ENCODE assay signal across 10 cellular contexts in the genomic region with DNA sequence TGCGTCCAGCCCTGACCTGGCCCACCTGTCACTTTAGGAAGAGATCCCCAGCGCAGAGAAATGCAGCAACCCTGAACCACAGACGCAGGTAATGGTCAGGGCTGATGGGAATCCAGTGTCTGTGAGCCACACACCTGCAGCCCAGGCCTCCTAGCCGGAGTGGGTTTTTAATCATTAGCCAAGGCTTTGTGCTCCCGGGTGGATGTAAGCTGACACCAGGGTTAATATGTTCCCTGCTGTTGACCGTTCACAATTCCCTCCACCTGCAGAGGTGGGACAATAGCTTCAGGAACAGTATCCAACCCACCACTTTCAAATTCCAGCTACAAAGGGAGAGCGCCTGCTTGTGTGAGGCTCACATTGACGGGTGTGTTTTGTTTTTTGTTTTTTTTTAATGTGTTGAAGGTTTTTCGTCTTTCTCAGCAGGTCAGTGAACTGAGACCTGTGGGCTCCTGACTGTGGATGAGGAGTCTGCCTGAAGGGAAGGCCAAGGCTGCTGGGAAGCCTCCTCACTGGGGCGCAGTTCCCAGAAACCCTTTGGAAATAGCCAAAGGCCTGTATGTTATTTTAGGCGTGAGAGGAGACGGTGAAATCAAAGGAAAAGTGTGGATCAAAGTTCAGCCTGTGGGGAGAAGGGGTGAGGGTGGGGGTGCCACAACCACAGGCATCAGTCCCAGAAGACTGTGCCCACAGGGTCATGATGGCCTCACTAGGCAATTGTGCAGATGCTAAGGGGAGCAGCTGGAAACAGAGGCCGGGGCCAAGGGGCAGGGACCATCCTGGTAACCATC.
DNase-seq lines count a peak whose midpoint lies in the region; ATAC-seq and TF ChIP-seq lines count a peak whose summit lies in the region.
"Had no signal": no experiment of that assay in that cellular context is flagged by ENCODE, and none has a peak within 500 bp of the region (broad histone marks: within the 10 kb centered on the region; RNA-seq: fewer than 3 reads in every experiment).

No MANE protein-coding gene starts in this region.

- no peak for TF ChIP-seq RAD21 in HCT116 (IDR thresholded peaks at IDR 0.05; ENCODE audit: low read depth)

- H3K79me2 ChIP-seq in HCT116 (ENCODE audit: insufficient read depth, low read length), result no peaks in the 10 kb centered on the region

- H3K9ac ChIP-seq in HCT116 (ENCODE audit: low read length), result no peak overlapping the region; the same call in 1 of the 2 replicates

- no CpG with 5 or more reads among the region's 13 CpGs for WGBS in iPS DF 6.9 (ENCODE audit: insufficient coverage, insufficient read length)
- 63 to 76% (median 71%) methylated on average over 13 of the region's 13 CpGs for WGBS in psoas muscle, 3 donors

- peaks cover 60 to 62% of the 10 kb centered on the region in 2 experiments for H3K4me1 ChIP-seq in HCT116 (ENCODE audit: control insufficient read depth in 1 of 2, insufficient read depth in 2 of 2, low read length in 2 of 2)
- peaks cover 15% of the 10 kb centered on the region for H3K4me1 ChIP-seq in iPS DF 6.9 (ENCODE audit: control insufficient read depth, insufficient read depth, low read length)
- peaks cover 28% of the 10 kb centered on the region for H3K4me1 ChIP-seq in psoas muscle

- no peak overlapping the region for H2AFZ ChIP-seq in HCT116 (ENCODE audit: low read depth, low read length, poor library complexity, severe bottlenecking)

- TF ChIP-seq POLR2A in HCT116 (IDR thresholded peaks at IDR 0.05; ENCODE audit: borderline replicate concordance, extremely low read depth, insufficient read depth, insufficient read length), result no peak

- no peaks in the 10 kb centered on the region for H3K36me3 Mint-ChIP-seq in activated CD4-positive, alpha-beta memory T cell treated with anti-CD3 and anti-CD28 coated beads for 36 hours
- H3K36me3 Mint-ChIP-seq: CD8-positive, alpha-beta memory T cell had no signal

- no peaks in the 10 kb centered on the region for H4K20me1 ChIP-seq in HCT116 (ENCODE audit: insufficient read depth)

- H3K9me2 ChIP-seq in HCT116 (ENCODE audit: insufficient read depth), result no peaks in the 10 kb centered on the region

- H3K4me2 ChIP-seq in HCT116 (ENCODE audit: low read length), result peak overlapping the region; percentile 68

- H3K4me1 Mint-ChIP-seq in activated CD4-positive, alpha-beta memory T cell treated with anti-CD3 and anti-CD28 coated beads for 36 hours (ENCODE audit: low read depth), result no peaks in the 10 kb centered on the region
- H3K4me1 Mint-ChIP-seq: CD8-positive, alpha-beta memory T cell had no signal

- no TSS peak for BruUV-seq in HCT116 (replicated peaks; lab: Mats Ljungman, UMichigan)

- no peaks in the 10 kb centered on the region for H3K27me3 Mint-ChIP-seq in activated CD4-positive, alpha-beta memory T cell treated with anti-CD3 and anti-CD28 coated beads for 36 hours

- no peak overlapping the region for H3K4me3 Mint-ChIP-seq in activated CD4-positive, alpha-beta memory T cell treated with anti-CD3 and anti-CD28 coated beads for 36 hours
- H3K4me3 Mint-ChIP-seq: CD8-positive, alpha-beta memory T cell had no signal

- CTCF ChIA-PET in HCT116 (lab: Charles Lee), result interaction anchor here (1.1 kb wide), 1 partner anchor 205 kb away, joined by 3 read pairs; no protein-coding TSS in a partner anchor
- CTCF ChIA-PET in activated CD4-positive, alpha-beta memory T cell treated with anti-CD3 and anti-CD28 coated beads for 36 hours (lab: Charles Lee), result no interaction called here

- ATAC-seq in HCT116 (peak; percentile 8; the same call in 1 of the 2 replicates), psoas muscle (no peak), HG03135 (IDR thresholded peaks at IDR 0.05; ENCODE audit: unreplicated experiment) (no peak), HG03039 (IDR thresholded peaks at IDR 0.05; ENCODE audit: unreplicated experiment) (no peak)

- TF ChIP-seq CTCF in HCT116 (IDR thresholded peaks at IDR 0.05 in 2 of 3, conservative IDR thresholded peaks at IDR 0.05 in 1 of 3; ENCODE audit: borderline replicate concordance in 1 of 3, insufficient read depth in 1 of 3, low read depth in 2 of 3, low read length in 2 of 3), result no peak
- no peak for TF ChIP-seq CTCF in psoas muscle (IDR thresholded peaks at IDR 0.05)

- intact Hi-C loops in HCT116 (cut with micrococcal nuclease), result no loop called here
- intact Hi-C loops in psoas muscle (cut with DNase I), result no loop called here
- intact Hi-C loops in activated CD4-positive, alpha-beta memory T cell treated with anti-CD3 and anti-CD28 coated beads for 36 hours (cut with micrococcal nuclease), result no loop called here

- H3K27me3 ChIP-seq in HCT116 (ENCODE audit: insufficient read depth, low read length) (no peaks in the 10 kb centered on the region), iPS DF 6.9 (ENCODE audit: control insufficient read depth, insufficient read depth, low read length) (no peaks in the 10 kb centered on the region; the same call in 1 of the 2 replicates), psoas muscle (ENCODE audit: insufficient read depth in 3 of 3, low read length in 2 of 3) (no peaks in the 10 kb centered on the region)

- no peak for DNase-seq in HCT116 (ENCODE audit: low read depth, low spot score)
- DNase-seq in NCI-H526 (lab: John Stamatoyannopoulos, UW), result peak; percentile 85 to 89
- peak; percentile 71 for DNase-seq in iPS DF 6.9 (ENCODE audit: low read depth, low spot score)
- DNase-seq in psoas muscle, result no peak
- no peak for DNase-seq in activated CD4-positive, alpha-beta memory T cell treated with anti-CD3 and anti-CD28 coated beads for 36 hours
- no peak for DNase-seq in activated T-cell treated with anti-CD3 and anti-CD28 coated beads, Interleukin-2, amount 50 U/mL, for 1 hour
- DNase-seq: activated CD4-positive, alpha-beta T cell treated with anti-CD3 and anti-CD28 coated beads, Interleukin-2, amount 50 U/mL, for 1 hour; CD8-positive, alpha-beta memory T cell had no signal

- H3K9me3 Mint-ChIP-seq in activated CD4-positive, alpha-beta memory T cell treated with anti-CD3 and anti-CD28 coated beads for 36 hours, result no peaks in the 10 kb centered on the region

- RAD21 ChIA-PET in HCT116 (lab: Charles Lee; ENCODE audit: low non-redundant PET in 1 of 2, low total read pairs in 2 of 2, uncharacterized antibody in 2 of 2, unreplicated experiment in 2 of 2), result interaction anchor here in 1 of 2 experiments (0.7 to 1.6 kb wide), 2 partner anchors 26 to 286 kb away, joined by 3 to 4 read pairs; no protein-coding TSS in a partner anchor

- no peak overlapping the region for H3K27ac Mint-ChIP-seq in activated CD4-positive, alpha-beta memory T cell treated with anti-CD3 and anti-CD28 coated beads for 36 hours
- H3K27ac Mint-ChIP-seq: CD8-positive, alpha-beta memory T cell had no signal

- no peaks in the 10 kb centered on the region for H3K9me3 ChIP-seq in HCT116 (ENCODE audit: control insufficient read depth in 1 of 2, insufficient read depth in 1 of 2, low read depth in 1 of 2, low read length in 2 of 2)
- H3K9me3 ChIP-seq in iPS DF 6.9 (ENCODE audit: control insufficient read depth, insufficient read depth, low read length), result no peaks in the 10 kb centered on the region
- H3K9me3 ChIP-seq in psoas muscle, result no peaks in the 10 kb centered on the region

- H3K27ac ChIP-seq in HCT116 (ENCODE audit: low read depth, low read length), result peak overlapping the region; percentile 63
- no peak overlapping the region for H3K27ac ChIP-seq in iPS DF 6.9 (ENCODE audit: low read length)
- peak overlapping the region; percentile 50 for H3K27ac ChIP-seq in psoas muscle

- H3K4me3 ChIP-seq in HCT116 (replicated peaks in 1 of 2; ENCODE audit: low read depth in 1 of 2, low read length in 2 of 2) (peak overlapping the region in 1 of 2 experiments; percentile 15; a peak in 2 of 4 replicates), iPS DF 6.9 (ENCODE audit: low read length) (no peak overlapping the region), psoas muscle (no peak overlapping the region)

- POLR2A ChIA-PET in HCT116 (lab: Charles Lee), result no interaction called here
- POLR2A ChIA-PET in activated CD4-positive, alpha-beta memory T cell treated with anti-CD3 and anti-CD28 coated beads for 36 hours (lab: Charles Lee), result no interaction called here

- H3K36me3 ChIP-seq in HCT116 (ENCODE audit: control insufficient read depth in 1 of 2, insufficient read depth in 2 of 2, low read length in 2 of 2) (no peaks in the 10 kb centered on the region), iPS DF 6.9 (ENCODE audit: control insufficient read depth, insufficient read depth, low read length) (no peaks in the 10 kb centered on the region), psoas muscle (ENCODE audit: insufficient read depth in 1 of 2, low read depth in 1 of 2) (no peaks in the 10 kb centered on the region)

TF ChIP-seq in HCT116, 20 proteins besides CTCF, POLR2A, EP300 and RAD21:
- TF ChIP-seq FOSL1 (IDR thresholded peaks at IDR 0.05; ENCODE audit: low read depth) (no peak), CEBPB (IDR thresholded peaks at IDR 0.05; ENCODE audit: low read depth) (no peak), SIN3A (IDR thresholded peaks at IDR 0.05; ENCODE audit: low read depth) (no peak), EGR1 (IDR thresholded peaks at IDR 0.05; ENCODE audit: low read depth) (peak; percentile 83), SP1 (IDR thresholded peaks at IDR 0.05; ENCODE audit: low read depth) (0 out of 2 replicates have a peak, but pooled peaks have one; percentile 24), EZH2 (IDR thresholded peaks at IDR 0.05) (no peak), ELF1 (IDR thresholded peaks at IDR 0.05; ENCODE audit: borderline replicate concordance, low read depth) (no peak), TCF7L2 (IDR thresholded peaks at IDR 0.05; ENCODE audit: borderline replicate concordance, extremely low read depth, insufficient read depth, insufficient read length) (peak; percentile 54)
TF ChIP-seq in HCT116: peak in this region for 3.

Comparison
In these comparisons a context has a peak if more than half of its experiments do, and no peak if none do; other contexts are left out.
1. DNase-seq: peak in NCI-H526 (2 of 2) and iPS DF 6.9 (single experiment); none in HCT116 (single experiment), psoas muscle (0 of 2), activated CD4-positive, alpha-beta memory T cell treated with anti-CD3 and anti-CD28 coated beads for 36 hours (single experiment) and activated T-cell treated with anti-CD3 and anti-CD28 coated beads, Interleukin-2, amount 50 U/mL, for 1 hour (single experiment).